In genomic region chr7:105015631-105015965, GRCh38 we compare ENCODE assay signal across 7 cellular contexts. TPM values are rescaled to one million over a fixed set of nuclear protein-coding genes. Genes with fewer than 3 reads are reported as not detected.
DNase-seq lines count a peak whose midpoint lies in the region; ATAC-seq and TF ChIP-seq lines count a peak whose summit lies in the region.

No MANE protein-coding gene starts in this region.

- peaks cover 60% of the 10 kb centered on the region for H3K36me3 Mint-ChIP-seq in activated CD4-positive, alpha-beta T cell treated with anti-CD3 and anti-CD28 coated beads, Interleukin-2, amount 10 ng/mL, durations not matched to agents 7 days and 5 days (ENCODE audit: low read depth)

- no peaks in the 10 kb centered on the region for H3K9me3 ChIP-seq in ES-I3 (ENCODE audit: control insufficient read depth, insufficient read depth, low read length)
- H3K9me3 ChIP-seq in Loucy (ENCODE audit: insufficient read depth, low read depth, low read length), result no peaks in the 10 kb centered on the region
- H3K9me3 ChIP-seq in osteoblast (ENCODE audit: low read depth, low read length), result no peaks in the 10 kb centered on the region

- H3F3A ChIP-seq in Loucy (ENCODE audit: low read depth), result no peaks in the 10 kb centered on the region

- H3K9me3 Mint-ChIP-seq in activated CD4-positive, alpha-beta T cell treated with anti-CD3 and anti-CD28 coated beads, Interleukin-2, amount 10 ng/mL, durations not matched to agents 7 days and 5 days, result no peaks in the 10 kb centered on the region

- H3K27me3 ChIP-seq in Loucy (ENCODE audit: insufficient read depth, low read length, poor library complexity, severe bottlenecking), result peaks cover 10% of the 10 kb centered on the region
- H3K27me3 ChIP-seq in osteoblast (ENCODE audit: insufficient read depth, low read length), result no peaks in the 10 kb centered on the region

- POLR2A ChIA-PET in activated CD4-positive, alpha-beta T cell treated with anti-CD3 and anti-CD28 coated beads, Interleukin-2, amount 10 ng/mL, durations not matched to agents 7 days and 5 days (lab: Charles Lee), result interaction anchor here (2.6 kb wide), 1 partner anchor 31 kb away, joined by 13 read pairs; no protein-coding TSS in a partner anchor

- peaks cover 30% of the 10 kb centered on the region for H3K4me1 Mint-ChIP-seq in activated CD4-positive, alpha-beta T cell treated with anti-CD3 and anti-CD28 coated beads, Interleukin-2, amount 10 ng/mL, durations not matched to agents 7 days and 5 days

- H2AFZ ChIP-seq in Loucy (ENCODE audit: low read length), result no peak overlapping the region
- H2AFZ ChIP-seq in osteoblast (ENCODE audit: low read length), result no peak overlapping the region

- H3K36me3 ChIP-seq in ES-I3 (ENCODE audit: insufficient read depth, low read length) (no peaks in the 10 kb centered on the region), Loucy (ENCODE audit: insufficient read depth, low read length) (no peaks in the 10 kb centered on the region), osteoblast (ENCODE audit: insufficient read depth, low read length) (peaks cover under 1% of the 10 kb centered on the region)

- H3K27ac Mint-ChIP-seq in activated CD4-positive, alpha-beta T cell treated with anti-CD3 and anti-CD28 coated beads, Interleukin-2, amount 10 ng/mL, durations not matched to agents 7 days and 5 days, result peak overlapping the region; percentile 100

- peak; percentile 46 for DNase-seq in activated CD4-positive, alpha-beta T cell treated with anti-CD3 and anti-CD28 coated beads, Interleukin-2, amount 10 ng/mL, durations not matched to agents 7 days and 5 days
- DNase-seq in fibroblast of the aortic adventitia (ENCODE audit: low read depth), result no peak
- DNase-seq in osteoblast (ENCODE audit: insufficient read length, low spot score, missing footprints), result no peak
- DNase-seq in T-helper 9 cell, result no peak

- peak overlapping the region; percentile 99 for H3K9ac ChIP-seq in ES-I3 (ENCODE audit: low read depth, low read length)
- peak overlapping the region; percentile 100 for H3K9ac ChIP-seq in Loucy (ENCODE audit: low read depth, low read length, poor library complexity, severe bottlenecking)

- TF ChIP-seq CTCF in Loucy (conservative IDR thresholded peaks at IDR 0.05; ENCODE audit: low read length) (no peak), fibroblast of the aortic adventitia (IDR thresholded peaks at IDR 0.05; ENCODE audit: insufficient read depth, low read length) (no peak), osteoblast (IDR thresholded peaks at IDR 0.05; ENCODE audit: extremely low read depth, low read depth, low read length) (no peak)

- peak overlapping the region; percentile 99 for H3K4me3 Mint-ChIP-seq in activated CD4-positive, alpha-beta T cell treated with anti-CD3 and anti-CD28 coated beads, Interleukin-2, amount 10 ng/mL, durations not matched to agents 7 days and 5 days

- H4K20me1 ChIP-seq in Loucy (ENCODE audit: insufficient read depth, low read length, poor library complexity, severe bottlenecking) (peaks cover 72% of the 10 kb centered on the region), osteoblast (ENCODE audit: insufficient read depth, low read length) (peaks cover 24% of the 10 kb centered on the region)

- H3K27me3 Mint-ChIP-seq in activated CD4-positive, alpha-beta T cell treated with anti-CD3 and anti-CD28 coated beads, Interleukin-2, amount 10 ng/mL, durations not matched to agents 7 days and 5 days, result no peaks in the 10 kb centered on the region

- H3K4me1 ChIP-seq in ES-I3 (ENCODE audit: insufficient read depth, low read length) (peaks cover 9% of the 10 kb centered on the region; the same call in 1 of the 2 replicates), Loucy (ENCODE audit: insufficient read depth, low read length, poor library complexity, severe bottlenecking) (peaks cover 32% of the 10 kb centered on the region), osteoblast (ENCODE audit: insufficient read depth, low read length) (peaks cover 32% of the 10 kb centered on the region)

- H3K9me2 ChIP-seq in Loucy (replicated peaks; ENCODE audit: low read depth, low read length), result no peaks in the 10 kb centered on the region

- H3K4me2 ChIP-seq in Loucy (ENCODE audit: low read depth, low read length, poor library complexity, severe bottlenecking), result peak overlapping the region; percentile 88
- H3K4me2 ChIP-seq in osteoblast (ENCODE audit: insufficient read depth, low read length), result peak overlapping the region; percentile 97

- H3K4me3 ChIP-seq in Loucy (ENCODE audit: low read length, poor library complexity, severe bottlenecking), result peak overlapping the region; percentile 81
- H3K4me3 ChIP-seq in fibroblast of the aortic adventitia (ENCODE audit: low read depth, low read length), result peak overlapping the region; percentile 97
- H3K4me3 ChIP-seq in osteoblast (ENCODE audit: insufficient read depth, low read length), result peak overlapping the region; percentile 94

- H3K27ac ChIP-seq in osteoblast (ENCODE audit: low read depth, low read length), result peak overlapping the region; percentile 100

- CTCF ChIA-PET in activated CD4-positive, alpha-beta T cell treated with anti-CD3 and anti-CD28 coated beads, Interleukin-2, amount 10 ng/mL, durations not matched to agents 7 days and 5 days (lab: Charles Lee), result interaction anchor here (0.5 to 1.8 kb wide), 8 partner anchors 9 to 489 kb away, joined by 3 to 7 read pairs (median 4); no protein-coding TSS in a partner anchor

- no peak for ATAC-seq in HG02588 (IDR thresholded peaks at IDR 0.05; ENCODE audit: unreplicated experiment)

- peaks cover 92% of the 10 kb centered on the region for H3K79me2 ChIP-seq in Loucy (ENCODE audit: insufficient read depth, low read length)
- peaks cover 95% of the 10 kb centered on the region for H3K79me2 ChIP-seq in osteoblast (ENCODE audit: insufficient read depth, low read length)

RNA-seq across cellular contexts. Expression of gene KMT2E, which starts 1.6 kb away (rescaled TPM):
- 10 to 100 TPM; 97.4 to 98.5 TPM for total RNA-seq in activated CD4-positive, alpha-beta T cell treated with anti-CD3 and anti-CD28 coated beads, Interleukin-2, amount 10 ng/mL, durations not matched to agents 7 days and 5 days
- total RNA-seq in fibroblast of the aortic adventitia (ENCODE audit: low replicate concordance) (75.9 and 132 TPM in 2 replicates), osteoblast (108 and 124 TPM in 2 replicates)
